In the genomic region with DNA sequence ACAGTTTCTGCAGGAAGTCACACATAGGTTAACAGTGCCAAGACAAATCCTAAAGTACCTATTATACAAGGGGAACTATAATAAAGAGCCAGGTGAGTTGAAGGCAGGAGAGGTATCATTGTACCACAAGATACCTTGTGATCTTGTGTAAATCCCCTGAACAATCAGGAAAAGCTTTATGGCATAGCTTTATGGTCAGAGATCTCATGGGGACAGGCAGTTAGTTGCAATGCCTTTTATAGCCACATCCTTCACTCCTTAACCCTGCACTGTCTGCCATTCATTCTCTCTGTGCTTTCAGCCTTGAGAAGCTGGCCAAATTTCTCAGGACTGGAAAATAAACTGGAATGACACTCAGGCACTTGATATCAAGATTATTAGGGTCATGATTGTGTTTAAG, we compare ENCODE assay signal across 20 cellular contexts.
"Had no signal": no experiment of that assay in that cellular context is flagged by ENCODE, and none has a peak within 500 bp of the region (broad histone marks: within the 10 kb centered on the region; RNA-seq: fewer than 3 reads in every experiment).

No MANE protein-coding gene starts in this region.

- H3K36me3 Mint-ChIP-seq: naive thymus-derived CD4-positive, alpha-beta T cell; stimulated activated effector memory CD8-positive, alpha-beta T cell treated with anti-CD3 and anti-CD28 coated beads, Interleukin-12 subunit alpha, Interleukin-12 subunit beta, amount 100 ng/mL, for 72 hours had no signal

- H3K9me3 ChIP-seq: heart right ventricle, left ventricle myocardium inferior, tibial nerve had no signal

- H3K4me3 Mint-ChIP-seq: naive thymus-derived CD4-positive, alpha-beta T cell; nephron progenitor cell; stimulated activated effector memory CD8-positive, alpha-beta T cell treated with anti-CD3 and anti-CD28 coated beads, Interleukin-12 subunit alpha, Interleukin-12 subunit beta, amount 100 ng/mL, for 72 hours had no signal

- H3K36me3 ChIP-seq: heart right ventricle, left ventricle myocardium inferior, tibial nerve had no signal

- H3K27me3 ChIP-seq: dorsolateral prefrontal cortex, heart right ventricle, tibial nerve had no signal

- H3K4me2 ChIP-seq: smooth muscle cell had no signal

- H3K4me3 ChIP-seq: dorsolateral prefrontal cortex, heart right ventricle, left ventricle myocardium inferior, lung, smooth muscle cell, tibial nerve had no signal

- DNase-seq: central memory CD4-positive, alpha-beta T cell; cortex of kidney; dorsolateral prefrontal cortex; effector CD8-positive, alpha-beta T cell; heart right ventricle; islet precursor cell; left ventricle myocardium inferior; mesenchymal stem cell; midbrain; naive thymus-derived CD4-positive, alpha-beta T cell; nephron progenitor cell; right cardiac atrium; stimulated activated CD4-positive, alpha-beta T cell treated with anti-CD3 and anti-CD28 coated beads, Interleukin-2, amount 100 ng/mL, for 48 hours; stimulated activated CD8-positive, alpha-beta memory T cell treated with anti-CD3 and anti-CD28 coated beads, Interleukin-4, amount 100 ng/mL, for 48 hours; stimulated activated naive CD8-positive, alpha-beta T cell treated with anti-CD3 and anti-CD28 coated beads, Interleukin-15, Interleukin-2, amounts not matched to agents 100 U/mL and 50 U/mL, for 24 hours had no signal

- H3K9me3 Mint-ChIP-seq: stimulated activated effector memory CD8-positive, alpha-beta T cell treated with anti-CD3 and anti-CD28 coated beads, Interleukin-12 subunit alpha, Interleukin-12 subunit beta, amount 100 ng/mL, for 72 hours had no signal

- H3K27ac Mint-ChIP-seq: naive thymus-derived CD4-positive, alpha-beta T cell; nephron progenitor cell; stimulated activated effector memory CD8-positive, alpha-beta T cell treated with anti-CD3 and anti-CD28 coated beads, Interleukin-12 subunit alpha, Interleukin-12 subunit beta, amount 100 ng/mL, for 72 hours had no signal

- H3K27ac ChIP-seq: heart right ventricle had no signal

- H3K4me1 Mint-ChIP-seq: stimulated activated effector memory CD8-positive, alpha-beta T cell treated with anti-CD3 and anti-CD28 coated beads, Interleukin-12 subunit alpha, Interleukin-12 subunit beta, amount 100 ng/mL, for 72 hours had no signal

- ATAC-seq: esophagus mucosa; naive thymus-derived CD4-positive, alpha-beta T cell; right cardiac atrium; stimulated activated effector memory CD8-positive, alpha-beta T cell treated with anti-CD3 and anti-CD28 coated beads, Interleukin-12 subunit alpha, Interleukin-12 subunit beta, amount 100 ng/mL, for 72 hours; stimulated activated naive CD8-positive, alpha-beta T cell treated with anti-CD3 and anti-CD28 coated beads, Interleukin-15, Interleukin-2, amounts not matched to agents 100 U/mL and 50 U/mL, for 24 hours had no signal
